22 cellular contexts compared by ENCODE assay signal in genomic region chr6:145209312-145209711, GRCh38.
A peak's percentile ranks its signal among the peaks of the same experiment; 100 is the strongest.
DNase-seq lines count a peak whose midpoint lies in the region; ATAC-seq and TF ChIP-seq lines count a peak whose summit lies in the region.
"Had no signal": no experiment of that assay in that cellular context is flagged by ENCODE, and none has a peak within 500 bp of the region (broad histone marks: within the 10 kb centered on the region; RNA-seq: fewer than 3 reads in every experiment).

No MANE protein-coding gene starts in this region.

- H3K4me1 Mint-ChIP-seq in GM23338 = no peaks in the 10 kb centered on the region

- H3K9me3 ChIP-seq in osteoblast (ENCODE audit: low read depth, low read length) = no peaks in the 10 kb centered on the region
- H3K9me3 ChIP-seq: A549, BLaER1, SJCRH30 had no signal

- H3F3A ChIP-seq in GM23338 (replicated peaks; ENCODE audit: low read depth) = no peaks in the 10 kb centered on the region

- H3K9me2 ChIP-seq in GM23338 (ENCODE audit: insufficient read depth) = no peaks in the 10 kb centered on the region

- no peak overlapping the region for H3K4me2 ChIP-seq in GM23338
- H3K4me2 ChIP-seq in osteoblast (ENCODE audit: insufficient read depth, low read length) = no peak overlapping the region
- H3K4me2 ChIP-seq: A549, BLaER1 had no signal

- ATAC-seq in GM23338 (no peak), GM19035 (IDR thresholded peaks at IDR 0.05; ENCODE audit: unreplicated experiment) (no peak)
- ATAC-seq: A549, Panc1 had no signal

- no peaks in the 10 kb centered on the region for H3K27me3 Mint-ChIP-seq in GM23338 (ENCODE audit: insufficient read depth, low read depth, poor library complexity)

- H3K27me3 ChIP-seq in GM23338 (ENCODE audit: insufficient read depth) = no peaks in the 10 kb centered on the region
- H3K27me3 ChIP-seq in osteoblast (ENCODE audit: insufficient read depth, low read length) = no peaks in the 10 kb centered on the region
- H3K27me3 ChIP-seq: BLaER1, SJCRH30 had no signal

- H3K27ac ChIP-seq in GM23338 (ENCODE audit: low read depth) = no peak overlapping the region
- H3K27ac ChIP-seq in osteoblast (ENCODE audit: low read depth, low read length) = no peak overlapping the region
- H3K27ac ChIP-seq: A549, BLaER1, HL-60, SJCRH30 had no signal

- no peaks in the 10 kb centered on the region for H4K20me1 ChIP-seq in GM23338 (replicated peaks; ENCODE audit: insufficient read depth)
- H4K20me1 ChIP-seq in osteoblast (ENCODE audit: insufficient read depth, low read length) = no peaks in the 10 kb centered on the region
- H4K20me1 ChIP-seq: BLaER1 had no signal

- DNase-seq in EH (ENCODE audit: low read depth) (peak; percentile 23), GM23338 (ENCODE audit: low spot score) (no peak), foreskin fibroblast (peak; percentile 3 to 35), osteoblast (ENCODE audit: insufficient read length, low spot score, missing footprints) (peak; percentile 68), AML-193 (lab: John Stamatoyannopoulos, UW) (no peak)
- DNase-seq in stimulated activated CD4-positive, alpha-beta T cell treated with anti-CD3 and anti-CD28 coated beads, Interleukin-1b, Interleukin-23, amount 100 ng/mL, for 48 hours = no peak
- DNase-seq: CD4-positive, alpha-beta T cell; COR-L47; DMS79; H7; KBM-7; NCI-H1092 treated with DMSO at 0.1 percent for 48 hours; NCI-H1436 treated with DMSO at 0.1 percent for 48 hours; NCI-H2029; NCI-H524 treated with DMSO at 0.1 percent for 48 hours; NCI-H82; SJCRH30 had no signal

- no peak overlapping the region for H3K4me3 ChIP-seq in GM23338
- H3K4me3 ChIP-seq in foreskin fibroblast (ENCODE audit: low read depth in 1 of 2, low read length in 2 of 2) = no peak overlapping the region
- H3K4me3 ChIP-seq in osteoblast (ENCODE audit: insufficient read depth, low read length) = no peak overlapping the region
- H3K4me3 ChIP-seq: A549, BLaER1, SJCRH30 had no signal

- TF ChIP-seq CTCF in GM23338 (conservative IDR thresholded peaks at IDR 0.05; ENCODE audit: low read depth in 2 of 2) (no peak), foreskin fibroblast (IDR thresholded peaks at IDR 0.05; ENCODE audit: low read depth, low read length) (no peak), osteoblast (IDR thresholded peaks at IDR 0.05; ENCODE audit: extremely low read depth, low read depth, low read length) (no peak)

- H3K4me1 ChIP-seq in GM23338 (ENCODE audit: insufficient read depth) (no peaks in the 10 kb centered on the region), osteoblast (ENCODE audit: insufficient read depth, low read length) (peaks cover 14% of the 10 kb centered on the region)
- H3K4me1 ChIP-seq: A549, SJCRH30 had no signal

- no peaks in the 10 kb centered on the region for H3K36me3 Mint-ChIP-seq in GM23338 (ENCODE audit: low read depth)

- H3K36me3 ChIP-seq in GM23338 (ENCODE audit: insufficient read depth) = no peaks in the 10 kb centered on the region
- H3K36me3 ChIP-seq in osteoblast (ENCODE audit: insufficient read depth, low read length) = no peaks in the 10 kb centered on the region
- H3K36me3 ChIP-seq: BLaER1, SJCRH30 had no signal

- H3K9me3 Mint-ChIP-seq in GM23338 = no peaks in the 10 kb centered on the region
- H3K9me3 Mint-ChIP-seq: CD4-positive, alpha-beta T cell had no signal

- H3K27ac Mint-ChIP-seq in GM23338 = no peak overlapping the region
- H3K27ac Mint-ChIP-seq: CD4-positive, alpha-beta T cell had no signal

- H3K79me2 ChIP-seq in GM23338 (replicated peaks; ENCODE audit: insufficient read depth) = no peaks in the 10 kb centered on the region
- no peaks in the 10 kb centered on the region for H3K79me2 ChIP-seq in osteoblast (ENCODE audit: insufficient read depth, low read length)

- no peak overlapping the region for H3K4me3 Mint-ChIP-seq in GM23338
- H3K4me3 Mint-ChIP-seq: CD4-positive, alpha-beta T cell had no signal

- 0 out of 2 replicates have a peak overlapping the region, but pooled peaks have one; percentile 66 for H2AFZ ChIP-seq in GM23338
- H2AFZ ChIP-seq in osteoblast (ENCODE audit: low read length) = peak overlapping the region; percentile 16

TF ChIP-seq in GM23338, 12 proteins besides CTCF, POLR2A, EP300 and RAD21 (continues in another document):
- TF ChIP-seq REST (IDR thresholded peaks at IDR 0.05; ENCODE audit: unreplicated experiment) = no peak
- TF ChIP-seq ETS1 (IDR thresholded peaks at IDR 0.05) = no peak
- TF ChIP-seq STAT1 (IDR thresholded peaks at IDR 0.05; ENCODE audit: unreplicated experiment) = no peak
- no peak for TF ChIP-seq CREB1 (CRISPR knock-in tag; IDR thresholded peaks at IDR 0.05; ENCODE audit: low read depth)
- no peak for TF ChIP-seq NANOG (IDR thresholded peaks at IDR 0.05; ENCODE audit: borderline replicate concordance)
- TF ChIP-seq JUNB (IDR thresholded peaks at IDR 0.05; ENCODE audit: unreplicated experiment) = no peak
- TF ChIP-seq ZNF114 (CRISPR knock-in tag; IDR thresholded peaks at IDR 0.05) = no peak
- TF ChIP-seq POLR2AphosphoS5 (IDR thresholded peaks at IDR 0.05; ENCODE audit: low read depth) = no peak

Comparison
In these comparisons a context has a peak if more than half of its experiments do, and no peak if none do; other contexts are left out.
1. DNase-seq: peak in EH (single experiment), foreskin fibroblast (2 of 2) and osteoblast (single experiment); none in GM23338 (single experiment), AML-193 (0 of 2) and stimulated activated CD4-positive, alpha-beta T cell treated with anti-CD3 and anti-CD28 coated beads, Interleukin-1b, Interleukin-23, amount 100 ng/mL, for 48 hours (single experiment).